Comparison of ENCODE assay signal across 9 cellular contexts in the genomic region with DNA sequence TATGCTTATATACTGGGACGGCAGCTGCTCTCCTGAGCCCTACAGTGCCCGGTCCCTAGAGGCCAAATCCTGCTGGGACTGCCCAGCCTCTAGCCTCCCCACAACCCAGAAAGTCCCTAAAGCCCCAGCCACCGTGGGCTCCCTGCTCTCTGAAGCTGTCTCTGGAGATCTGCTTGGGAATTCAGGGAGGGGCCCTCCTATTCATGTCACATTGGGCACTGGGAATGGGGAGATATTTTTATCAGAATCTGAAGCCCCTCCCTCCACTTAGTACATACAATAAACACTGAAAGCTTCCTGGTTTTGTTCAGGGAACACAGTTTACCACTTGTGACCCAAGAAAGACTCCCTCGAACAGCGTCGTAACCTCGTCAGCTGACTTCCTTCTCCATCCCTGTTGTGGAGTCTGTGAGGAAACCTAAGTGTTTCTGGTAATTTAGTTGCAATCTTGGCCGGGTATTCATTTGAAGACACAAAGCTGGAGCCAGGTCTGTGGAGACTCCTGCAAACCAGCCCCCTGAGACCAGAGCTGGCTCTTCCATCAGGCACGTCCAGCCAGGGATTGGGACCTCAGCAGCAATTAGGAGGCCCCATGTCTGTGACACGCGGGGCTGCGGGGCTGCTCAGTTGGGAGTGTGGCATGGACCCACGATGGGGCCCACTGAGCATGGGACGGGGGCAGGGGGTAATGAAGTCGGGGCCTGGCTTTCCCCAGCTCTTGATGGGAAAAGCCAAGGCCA. TPM values are rescaled to one million over a fixed set of nuclear protein-coding genes. Genes with fewer than 3 reads are reported as not detected.
DNase-seq lines count a peak whose midpoint lies in the region; ATAC-seq and TF ChIP-seq lines count a peak whose summit lies in the region.
"Had no signal": no experiment of that assay in that cellular context is flagged by ENCODE, and none has a peak within 500 bp of the region (broad histone marks: within the 10 kb centered on the region; RNA-seq: fewer than 3 reads in every experiment).

No MANE protein-coding gene starts in this region.

- no peaks in the 10 kb centered on the region for H3K27me3 ChIP-seq in CD8-positive, alpha-beta memory T cell (ENCODE audit: insufficient read depth, low read length, poor library complexity, severe bottlenecking)
- H3K27me3 ChIP-seq in parathyroid adenoma (ENCODE audit: control insufficient read depth, insufficient read depth, low read length) = no peaks in the 10 kb centered on the region

- no peaks in the 10 kb centered on the region for H3K27me3 Mint-ChIP-seq in CD8-positive, alpha-beta memory T cell
- H3K27me3 Mint-ChIP-seq in T-cell = no peaks in the 10 kb centered on the region

- no peak overlapping the region for H3K9ac ChIP-seq in parathyroid adenoma

- no peak overlapping the region for H2AFZ ChIP-seq in parathyroid adenoma

- H3K9me3 Mint-ChIP-seq in CD8-positive, alpha-beta memory T cell = no peaks in the 10 kb centered on the region
- no peaks in the 10 kb centered on the region for H3K9me3 Mint-ChIP-seq in T-cell

- no peaks in the 10 kb centered on the region for H3K9me3 ChIP-seq in CD8-positive, alpha-beta memory T cell (ENCODE audit: low read length)
- no peaks in the 10 kb centered on the region for H3K9me3 ChIP-seq in parathyroid adenoma (ENCODE audit: control insufficient read depth, low read length)

- no peak overlapping the region for H3K27ac ChIP-seq in CD8-positive, alpha-beta memory T cell (ENCODE audit: low read depth, low read length)
- H3K27ac ChIP-seq in parathyroid adenoma = peak overlapping the region; percentile 75

- peaks cover 22% of the 10 kb centered on the region for H3K36me3 ChIP-seq in CD8-positive, alpha-beta memory T cell (ENCODE audit: insufficient read depth, low read length)
- H3K36me3 ChIP-seq in parathyroid adenoma (ENCODE audit: control insufficient read depth, insufficient read depth, low read length) = no peaks in the 10 kb centered on the region

- no peak for DNase-seq in CD8-positive, alpha-beta memory T cell
- DNase-seq in T-cell = no peak
- peak; percentile 88 for DNase-seq in fibroblast of villous mesenchyme (ENCODE audit: low read depth)
- DNase-seq in NAMALWA (ENCODE audit: low spot score) = no peak
- no peak for DNase-seq in SHP77 (lab: John Stamatoyannopoulos, UW)
- no peak for DNase-seq in COR-L47 (lab: John Stamatoyannopoulos, UW)
- DNase-seq in NCI-H774 (lab: John Stamatoyannopoulos, UW) = no peak
- DNase-seq: stimulated activated naive CD4-positive, alpha-beta T cell treated with Interleukin-2 at 50 U/mL for 16 hours had no signal

- H3K4me1 ChIP-seq in CD8-positive, alpha-beta memory T cell (ENCODE audit: insufficient read depth, low read length) = peaks cover 58% of the 10 kb centered on the region
- no peaks in the 10 kb centered on the region for H3K4me1 ChIP-seq in parathyroid adenoma

- peak overlapping the region in 2 of 7 donors; percentile 23 to 49 for H3K4me3 Mint-ChIP-seq in CD8-positive, alpha-beta memory T cell
- peak overlapping the region in 1 of 3 donors; percentile 35 for H3K4me3 Mint-ChIP-seq in T-cell

- no peak for ATAC-seq in T-cell (replicated peaks in 1 of 4)

- H3K4me1 Mint-ChIP-seq in CD8-positive, alpha-beta memory T cell = peaks cover 48 to 73% (median 53%) of the 10 kb centered on the region in 3 donors
- peaks cover 52 to 67% (median 61%) of the 10 kb centered on the region in 3 donors for H3K4me1 Mint-ChIP-seq in T-cell

- peak overlapping the region in 7 of 8 donors; percentile 4 to 98 (median 73) for H3K27ac Mint-ChIP-seq in CD8-positive, alpha-beta memory T cell
- peak overlapping the region; percentile 76 to 80 for H3K27ac Mint-ChIP-seq in T-cell

- no peak for TF ChIP-seq CTCF in fibroblast of villous mesenchyme (IDR thresholded peaks at IDR 0.05; ENCODE audit: insufficient read depth, low read depth, low read length)
- TF ChIP-seq CTCF in parathyroid adenoma (IDR thresholded peaks at IDR 0.05) = no peak

- H3K79me2 ChIP-seq in parathyroid adenoma = peaks cover 3% of the 10 kb centered on the region

- peaks cover under 1 to 71% (median 10%) of the 10 kb centered on the region in 3 donors for H3K36me3 Mint-ChIP-seq in CD8-positive, alpha-beta memory T cell
- H3K36me3 Mint-ChIP-seq in T-cell = peaks cover 25% of the 10 kb centered on the region

- H3K4me3 ChIP-seq in CD8-positive, alpha-beta memory T cell (ENCODE audit: low read length) = no peak overlapping the region
- H3K4me3 ChIP-seq in fibroblast of villous mesenchyme (ENCODE audit: low read depth, low read length) (no peak overlapping the region), parathyroid adenoma (ENCODE audit: low read depth, low read length) (no peak overlapping the region)

- no peak overlapping the region for H3K4me2 ChIP-seq in parathyroid adenoma (ENCODE audit: low read length)

- CTCF ChIA-PET in CD8-positive, alpha-beta memory T cell (lab: Charles Lee) = interaction anchor here (2.0 kb wide), 1 partner anchor 166 kb away, joined by 6 read pairs; no protein-coding TSS in a partner anchor
- CTCF ChIA-PET in T-cell (lab: Charles Lee) = interaction anchor here (0.6 to 1.1 kb wide), 3 partner anchors 35 to 388 kb away, joined by 3 to 5 read pairs (median 3); no protein-coding TSS in a partner anchor

- POLR2A ChIA-PET in CD8-positive, alpha-beta memory T cell (lab: Charles Lee) = no interaction called here
- POLR2A ChIA-PET in T-cell (lab: Charles Lee) = no interaction called here

RNA-seq across cellular contexts. Expression of a gene that starts 38.5 kb away (rescaled TPM):
- total RNA-seq in CD8-positive, alpha-beta memory T cell = 10 to 100 TPM; 48.2 to 51.5 TPM
- polyA plus RNA-seq in CD8-positive, alpha-beta memory T cell = 31.5 TPM
- total RNA-seq in T-cell (10 to 100 TPM; 60.5 to 87.2 (median 78.9) TPM), fibroblast of villous mesenchyme (30.9 and 35.4 TPM in 2 replicates)

RNA-seq across cellular contexts. Expression of a gene that starts 57.1 kb away (rescaled TPM):
- 10 to 100 TPM; 26.9 to 27.4 TPM for total RNA-seq in CD8-positive, alpha-beta memory T cell
- 38.9 TPM for polyA plus RNA-seq in CD8-positive, alpha-beta memory T cell
- total RNA-seq in T-cell (100 to 1,000 TPM in 2 of 5 donors, 10 to 100 TPM in 3; 14.2 to 248 (median 19.9) TPM), fibroblast of villous mesenchyme (59.6 and 70.0 TPM in 2 replicates)
